8 cellular contexts compared by ENCODE assay signal in the genomic region with DNA sequence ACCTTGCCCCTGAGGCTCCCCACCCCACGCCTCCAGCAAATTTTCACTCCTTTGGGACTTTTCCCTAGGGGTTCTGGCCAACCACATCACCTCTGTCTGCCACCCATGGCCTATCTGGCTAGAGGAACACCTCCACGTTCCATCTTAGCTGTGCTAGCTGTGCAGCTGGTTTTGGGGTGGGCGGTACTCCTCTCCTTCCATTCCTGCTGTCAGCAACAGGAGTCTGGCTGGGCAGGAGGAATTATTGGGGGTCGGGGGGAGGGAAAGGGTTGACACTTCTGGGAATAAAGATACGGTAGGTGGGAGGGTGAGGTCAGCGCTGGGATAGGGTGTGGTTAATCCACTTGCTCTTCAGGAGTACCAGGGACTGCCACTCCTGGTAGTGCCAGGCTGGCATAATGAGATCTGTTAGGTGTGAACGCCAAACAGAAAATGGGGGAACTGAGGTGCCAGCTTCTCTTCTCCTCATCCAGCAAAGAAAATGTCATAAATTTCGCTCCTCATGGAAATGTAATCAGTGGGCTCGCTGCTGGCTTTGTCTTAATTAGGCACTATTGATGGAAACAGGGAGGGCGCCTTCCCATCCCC.
DNase-seq lines count a peak whose midpoint lies in the region; ATAC-seq and TF ChIP-seq lines count a peak whose summit lies in the region.

No MANE protein-coding gene starts in this region.

- DNase-seq in stimulated activated naive CD8-positive, alpha-beta T cell treated with anti-CD3 and anti-CD28 coated beads, Interleukin-15, Interleukin-2, amounts not matched to agents 100 U/mL and 50 U/mL, for 24 hours: no peak
- DNase-seq in choroid plexus epithelial cell (ENCODE audit: low read depth) (no peak), NCI-H524 treated with DMSO at 0.1 percent for 48 hours (lab: John Stamatoyannopoulos, UW) (no peak), T1000 (lab: John Stamatoyannopoulos, UW) (no peak)

- H3K4me3 ChIP-seq in choroid plexus epithelial cell (ENCODE audit: low read depth, low read length) (peak overlapping the region; percentile 71), mucosa of stomach (ENCODE audit: low read length) (peak overlapping the region; percentile 18)

- peaks cover 65% of the 10 kb centered on the region for H3K27me3 ChIP-seq in mucosa of stomach (ENCODE audit: control insufficient read depth, insufficient read depth, low read length)

- peaks cover 69% of the 10 kb centered on the region for H3K27me3 Mint-ChIP-seq in stimulated activated naive CD8-positive, alpha-beta T cell treated with anti-CD3 and anti-CD28 coated beads, Interleukin-15, Interleukin-2, amounts not matched to agents 100 ng/mL and 50 ng/mL, for 24 hours

- no peaks in the 10 kb centered on the region for H3K9me3 Mint-ChIP-seq in stimulated activated naive CD8-positive, alpha-beta T cell treated with anti-CD3 and anti-CD28 coated beads, Interleukin-15, Interleukin-2, amounts not matched to agents 100 ng/mL and 50 ng/mL, for 24 hours

- peaks cover 23% of the 10 kb centered on the region for H3K4me1 ChIP-seq in mucosa of stomach (ENCODE audit: control insufficient read depth, insufficient read depth, low read length)

- TF ChIP-seq CTCF in choroid plexus epithelial cell (conservative IDR thresholded peaks at IDR 0.05; ENCODE audit: low read depth, low read length): no peak

- H3K9me3 ChIP-seq in mucosa of stomach (ENCODE audit: control insufficient read depth, low read length): no peaks in the 10 kb centered on the region

- H3K36me3 Mint-ChIP-seq in stimulated activated naive CD8-positive, alpha-beta T cell treated with anti-CD3 and anti-CD28 coated beads, Interleukin-15, Interleukin-2, amounts not matched to agents 100 ng/mL and 50 ng/mL, for 24 hours (ENCODE audit: low read depth): no peaks in the 10 kb centered on the region

- H3K9ac ChIP-seq in mucosa of stomach (ENCODE audit: low read length): peak overlapping the region; percentile 59

- peaks cover 18% of the 10 kb centered on the region for H3K4me1 Mint-ChIP-seq in stimulated activated naive CD8-positive, alpha-beta T cell treated with anti-CD3 and anti-CD28 coated beads, Interleukin-15, Interleukin-2, amounts not matched to agents 100 ng/mL and 50 ng/mL, for 24 hours (ENCODE audit: low read depth)

- no peaks in the 10 kb centered on the region for H3K36me3 ChIP-seq in mucosa of stomach (ENCODE audit: control insufficient read depth, insufficient read depth, low read length)

- H3K27ac Mint-ChIP-seq in stimulated activated naive CD8-positive, alpha-beta T cell treated with anti-CD3 and anti-CD28 coated beads, Interleukin-15, Interleukin-2, amounts not matched to agents 100 ng/mL and 50 ng/mL, for 24 hours: no peak overlapping the region

- peak overlapping the region; percentile 78 for H3K4me3 Mint-ChIP-seq in stimulated activated naive CD8-positive, alpha-beta T cell treated with anti-CD3 and anti-CD28 coated beads, Interleukin-15, Interleukin-2, amounts not matched to agents 100 ng/mL and 50 ng/mL, for 24 hours

- no peak for ATAC-seq in stimulated activated naive CD8-positive, alpha-beta T cell treated with anti-CD3 and anti-CD28 coated beads, Interleukin-15, Interleukin-2, amounts not matched to agents 100 U/mL and 50 U/mL, for 24 hours
- ATAC-seq in GM21515 (IDR thresholded peaks at IDR 0.05; ENCODE audit: unreplicated experiment): no peak
- no peak for ATAC-seq in HG03520 (IDR thresholded peaks at IDR 0.05; ENCODE audit: unreplicated experiment)
